In the genomic region with DNA sequence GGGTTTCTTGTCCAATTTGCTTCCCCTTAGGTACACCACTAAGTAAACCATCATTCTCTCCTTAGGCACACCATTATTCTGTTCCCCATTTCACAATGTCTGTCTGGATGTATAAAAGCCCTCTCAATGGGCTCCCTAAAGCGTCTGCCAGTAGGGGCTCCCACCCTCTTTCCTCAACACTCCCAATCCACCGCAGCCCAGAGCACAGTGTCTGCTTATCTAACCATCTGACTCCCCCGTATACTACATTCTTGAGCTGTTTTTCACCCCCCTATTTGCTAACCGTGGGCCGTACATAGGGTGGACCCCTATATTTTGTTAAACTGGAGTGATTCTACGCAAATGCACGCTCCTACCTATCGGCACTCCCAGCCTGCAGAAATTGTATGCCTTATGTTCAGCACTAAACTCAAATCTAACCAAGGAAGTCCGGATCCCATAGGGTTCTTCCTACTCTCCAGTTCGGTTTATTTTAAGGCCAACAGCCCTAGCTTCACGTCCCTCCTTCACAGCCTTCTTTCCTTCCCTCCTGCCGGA, we compare ENCODE assay signal across 8 cellular contexts. TPM values are rescaled to one million over a fixed set of nuclear protein-coding genes. Genes with fewer than 3 reads are reported as not detected.
DNase-seq lines count a peak whose midpoint lies in the region; ATAC-seq and TF ChIP-seq lines count a peak whose summit lies in the region.

No MANE protein-coding gene starts in this region.

- H2AFZ ChIP-seq in smooth muscle cell (ENCODE audit: low read depth) = peak overlapping the region; percentile 89

- ATAC-seq in HG02852 (IDR thresholded peaks at IDR 0.05; ENCODE audit: unreplicated experiment) = peak; percentile 16
- no peak for ATAC-seq in HG03469 (IDR thresholded peaks at IDR 0.05; ENCODE audit: unreplicated experiment)

- peak overlapping the region; percentile 91 for H3K4me2 ChIP-seq in smooth muscle cell

- WGBS in smooth muscle cell (ENCODE audit: low lambda C conversion rate) = 3% methylated on average over 12 of the region's 12 CpGs

- peaks cover 26% of the 10 kb centered on the region for H3K79me2 ChIP-seq in smooth muscle cell (ENCODE audit: low read depth)

- no peaks in the 10 kb centered on the region for H3K36me3 ChIP-seq in smooth muscle cell (ENCODE audit: low read depth)

- DNase-seq in A172 (ENCODE audit: low spot score) (peak; percentile 17), NCI-H526 (lab: John Stamatoyannopoulos, UW) (peak; percentile 40 to 59), amniotic epithelial cell (ENCODE audit: low read depth) (peak; percentile 75), smooth muscle cell (lab: John Stamatoyannopoulos, UW; ENCODE audit: unreplicated experiment) (no peak)

- TF ChIP-seq CTCF in smooth muscle cell (IDR thresholded peaks at IDR 0.05; ENCODE audit: borderline replicate concordance, insufficient read depth, poor library complexity, severe bottlenecking) = peak; percentile 5

- H3K4me3 ChIP-seq in GM08714 (ENCODE audit: low read length) = peak overlapping the region; percentile 74
- H3K4me3 ChIP-seq in iPS-11a (ENCODE audit: low read depth, low read length) = peak overlapping the region; percentile 98
- H3K4me3 ChIP-seq in smooth muscle cell = peak overlapping the region; percentile 78

- H3K4me1 ChIP-seq in smooth muscle cell (ENCODE audit: low read depth) = peaks cover 19% of the 10 kb centered on the region

- peaks cover 21% of the 10 kb centered on the region for H4K20me1 ChIP-seq in smooth muscle cell (ENCODE audit: low read depth)

- no peaks in the 10 kb centered on the region for H3K27me3 ChIP-seq in smooth muscle cell (ENCODE audit: low read depth)

- peak overlapping the region; percentile 94 for H3K27ac ChIP-seq in smooth muscle cell (ENCODE audit: low read depth)

- H3F3A ChIP-seq in smooth muscle cell (ENCODE audit: low read depth) = no peaks in the 10 kb centered on the region

- H3K9me3 ChIP-seq in smooth muscle cell (replicated peaks; ENCODE audit: low read depth) = no peaks in the 10 kb centered on the region

- peak overlapping the region; percentile 93 for H3K9ac ChIP-seq in smooth muscle cell (ENCODE audit: low read depth)

RNA-seq across cellular contexts. Expression of a gene that starts 0.7 kb away (rescaled TPM):
- 229 and 262 TPM in 2 replicates for total RNA-seq in A172 (2014; rRNA removed; shearing (Covaris generic))
- total RNA-seq in smooth muscle cell = 58.0 and 83.8 TPM in 2 replicates
- 110 and 115 TPM in 2 replicates for polyA plus RNA-seq in smooth muscle cell

RNA-seq across cellular contexts. Expression of a gene that starts 17.1 kb away (rescaled TPM):
- total RNA-seq in A172 (2014; rRNA removed; shearing (Covaris generic)) = not detected in 2 replicates
- 0.31 and 1.3 TPM in 2 replicates for total RNA-seq in smooth muscle cell
- 0.28 and 0.50 TPM in 2 replicates for polyA plus RNA-seq in smooth muscle cell

RNA-seq across cellular contexts. Expression of a gene that starts 35.3 kb away (rescaled TPM):
- total RNA-seq in A172 (2014; rRNA removed; shearing (Covaris generic)) = not detected in 2 replicates
- not detected in 2 replicates for total RNA-seq in smooth muscle cell
- polyA plus RNA-seq in smooth muscle cell = 0.80 TPM in 1 of 2 replicates, not detected in the other

RNA-seq across cellular contexts. Expression of a gene that starts 52.4 kb away (rescaled TPM):
- total RNA-seq in A172 (2014; rRNA removed; shearing (Covaris generic)) = not detected in 2 replicates
- total RNA-seq in smooth muscle cell = not detected in 2 replicates
- polyA plus RNA-seq in smooth muscle cell = not detected in 2 replicates

RNA-seq across cellular contexts. Expression of a gene that starts 52.5 kb away (rescaled TPM):
- 40.2 and 43.7 TPM in 2 replicates for total RNA-seq in A172 (2014; rRNA removed; shearing (Covaris generic))
- total RNA-seq in smooth muscle cell = 29.8 and 43.5 TPM in 2 replicates
- polyA plus RNA-seq in smooth muscle cell = 24.7 and 34.9 TPM in 2 replicates
